In genomic region chr18:3816601-3817363, GRCh38 we compare ENCODE assay signal across 14 cellular contexts.
A peak's percentile ranks its signal among the peaks of the same experiment; 100 is the strongest.
DNase-seq lines count a peak whose midpoint lies in the region; ATAC-seq, FAIRE-seq and TF ChIP-seq lines count a peak whose summit lies in the region.
"Had no signal": no experiment of that assay in that cellular context is flagged by ENCODE, and none has a peak within 500 bp of the region (broad histone marks: within the 10 kb centered on the region; RNA-seq: fewer than 3 reads in every experiment).

No MANE protein-coding gene starts in this region.

- TF ChIP-seq POLR2A in A549 (IDR thresholded peaks at IDR 0.05; ENCODE audit: low read length) = no peak
- TF ChIP-seq POLR2A in testis (IDR thresholded peaks at IDR 0.05) = no peak

- CTCF ChIA-PET in A549 (lab: Yijun Ruan, JAX) (interaction anchor here (1.1 to 2.7 kb wide), 3 partner anchors 44 to 53 kb away, joined by 3 to 11 read pairs (median 4); no protein-coding TSS in a partner anchor), HEK293 (lab: Yijun Ruan, JAX) (interaction anchor here (0.6 to 1.0 kb wide), 3 partner anchors 83 to 182 kb away, joined by 3 to 4 read pairs (median 3); no protein-coding TSS in a partner anchor)
- CTCF ChIA-PET in activated CD8-positive, alpha-beta T cell treated with anti-CD3 and anti-CD28 coated beads for 36 hours (lab: Charles Lee) = interaction anchor here (1.2 kb wide), 1 partner anchor 45 kb away, joined by 4 read pairs; no protein-coding TSS in a partner anchor

- H3K4me1 ChIP-seq in A549 (peaks cover 44% of the 10 kb centered on the region), HEK293 (ENCODE audit: control insufficient read depth, insufficient read depth, low read length) (no peaks in the 10 kb centered on the region; the same call in 1 of the 2 replicates), BE2C (no peaks in the 10 kb centered on the region), testis (no peaks in the 10 kb centered on the region)
- H3K4me1 ChIP-seq: colonic mucosa, transverse colon had no signal

- POLR2A ChIA-PET in A549 (lab: Yijun Ruan, JAX) (interaction anchor here (1.1 kb wide), 2 partner anchors 22 to 150 kb away, joined by 3 read pairs; no protein-coding TSS in a partner anchor), HEK293 (lab: Yijun Ruan, JAX) (interaction anchor here (0.9 kb wide), 1 partner anchor 22 kb away, joined by 3 read pairs; no protein-coding TSS in a partner anchor)
- POLR2A ChIA-PET in activated CD8-positive, alpha-beta T cell treated with anti-CD3 and anti-CD28 coated beads for 36 hours (lab: Charles Lee) = no interaction called here

- peak; percentile 5 to 54; a peak in 4 of 5 replicates for TF ChIP-seq RAD21 in A549 (conservative IDR thresholded peaks at IDR 0.05 in 1 of 2, IDR thresholded peaks at IDR 0.05 in 1 of 2)

- no peaks in the 10 kb centered on the region for H3K9me3 ChIP-seq in A549
- no peaks in the 10 kb centered on the region for H3K9me3 ChIP-seq in HEK293 (ENCODE audit: control insufficient read depth, insufficient read depth, low read depth, low read length)
- H3K9me3 ChIP-seq in WERI-Rb-1 (ENCODE audit: severe bottlenecking) = no peaks in the 10 kb centered on the region
- H3K9me3 ChIP-seq in BE2C = no peaks in the 10 kb centered on the region
- H3K9me3 ChIP-seq in testis = no peaks in the 10 kb centered on the region
- H3K9me3 ChIP-seq: colonic mucosa, transverse colon had no signal

- H3K4me3 ChIP-seq in A549 (no peak overlapping the region), HEK293 (ENCODE audit: low read depth, low read length) (no peak overlapping the region), WERI-Rb-1 (ENCODE audit: low read depth, low read length) (no peak overlapping the region), BE2C (ENCODE audit: low read depth, low read length) (no peak overlapping the region), testis (no peak overlapping the region)
- H3K4me3 ChIP-seq: colonic mucosa, transverse colon had no signal

- H3K27me3 ChIP-seq in WERI-Rb-1 (ENCODE audit: insufficient read depth, low read depth, severe bottlenecking) (peaks cover 19% of the 10 kb centered on the region), BE2C (no peaks in the 10 kb centered on the region), testis (no peaks in the 10 kb centered on the region)
- H3K27me3 ChIP-seq: colonic mucosa, transverse colon had no signal

- H3K27ac ChIP-seq in A549 (peak overlapping the region; percentile 95 to 96), HEK293 (ENCODE audit: extremely low read depth, low read depth, low read length) (no peak overlapping the region), WERI-Rb-1 (no peak overlapping the region), testis (no peak overlapping the region)
- H3K27ac ChIP-seq: colonic mucosa, transverse colon had no signal

- no peaks in the 10 kb centered on the region for H3K4me1 Mint-ChIP-seq in activated CD8-positive, alpha-beta T cell treated with anti-CD3 and anti-CD28 coated beads for 36 hours (ENCODE audit: low read depth)
- H3K4me1 Mint-ChIP-seq: CD4-positive, alpha-beta memory T cell had no signal

- H3K27ac Mint-ChIP-seq in activated CD8-positive, alpha-beta T cell treated with anti-CD3 and anti-CD28 coated beads for 36 hours = no peak overlapping the region
- H3K27ac Mint-ChIP-seq: CD4-positive, alpha-beta memory T cell had no signal

- TF ChIP-seq CTCF in A549 (IDR thresholded peaks at IDR 0.05) (no peak), HEK293 (tag by site-specific recombination; IDR thresholded peaks at IDR 0.05) (no peak), WERI-Rb-1 (IDR thresholded peaks at IDR 0.05; ENCODE audit: low read depth, low read length) (no peak), BE2C (IDR thresholded peaks at IDR 0.05; ENCODE audit: low read depth, low read length) (no peak), testis (IDR thresholded peaks at IDR 0.05) (no peak)
- TF ChIP-seq CTCF in activated CD8-positive, alpha-beta T cell treated with anti-CD3 and anti-CD28 coated beads for 36 hours (IDR thresholded peaks at IDR 0.05) = no peak

- no peaks in the 10 kb centered on the region for H3K36me3 Mint-ChIP-seq in activated CD8-positive, alpha-beta T cell treated with anti-CD3 and anti-CD28 coated beads for 36 hours (ENCODE audit: low read depth)
- H3K36me3 Mint-ChIP-seq: CD4-positive, alpha-beta memory T cell had no signal

- DNase-seq in A549 (ENCODE audit: low read depth in 1 of 2, low spot score in 1 of 2) = peak; percentile 22 to 89
- DNase-seq in amniotic epithelial cell (ENCODE audit: low read depth) = peak; percentile 100
- DNase-seq in activated CD8-positive, alpha-beta T cell treated with anti-CD3 and anti-CD28 coated beads for 36 hours = no peak
- DNase-seq in WERI-Rb-1 = no peak
- no peak for DNase-seq in BE2C
- DNase-seq in testis = no peak
- DNase-seq: activated CD8-positive, alpha-beta memory T cell treated with anti-CD3 and anti-CD28 coated beads for 24 hours; CD4-positive, alpha-beta memory T cell; colonic mucosa; KG1; stimulated activated CD4-positive, alpha-beta T cell treated with anti-CD3 and anti-CD28 coated beads, Interleukin-4, amount 100 ng/mL, for 24 hours; transverse colon had no signal

- H3K27me3 Mint-ChIP-seq in activated CD8-positive, alpha-beta T cell treated with anti-CD3 and anti-CD28 coated beads for 36 hours = peaks cover 9% of the 10 kb centered on the region

- intact Hi-C loops in activated CD8-positive, alpha-beta T cell treated with anti-CD3 and anti-CD28 coated beads for 36 hours (cut with micrococcal nuclease) = no loop called here
- intact Hi-C loops in testis (cut with DNase I; ENCODE audit: low total_unique reads) = no loop called here

- H3K9me3 Mint-ChIP-seq in activated CD8-positive, alpha-beta T cell treated with anti-CD3 and anti-CD28 coated beads for 36 hours = no peaks in the 10 kb centered on the region

- FAIRE-seq in A549 (lab: Jason Lieb, UNC) (peak; percentile 49), islet of Langerhans (lab: Jason Lieb, UNC) (peak; percentile 45)

- peak; percentile 97 to 98 for TF ChIP-seq EP300 in A549 (IDR thresholded peaks at IDR 0.05)

- no peak overlapping the region for H3K4me3 Mint-ChIP-seq in activated CD8-positive, alpha-beta T cell treated with anti-CD3 and anti-CD28 coated beads for 36 hours
- H3K4me3 Mint-ChIP-seq: CD4-positive, alpha-beta memory T cell had no signal

- peak overlapping the region; percentile 73 for H3K4me2 ChIP-seq in A549

- WGBS in A549 (ENCODE audit: missing lambda C conversion rate) = 25% methylated on average over 3 of the region's 3 CpGs
- WGBS in testis, 2 donors = 59 to 66% methylated on average over 3 of the region's 3 CpGs

- ATAC-seq in A549 = peak; percentile 87 to 96
- ATAC-seq in activated CD8-positive, alpha-beta T cell treated with anti-CD3 and anti-CD28 coated beads for 36 hours = no peak

- H3K36me3 ChIP-seq in HEK293 (ENCODE audit: control insufficient read depth in 2 of 2, insufficient read depth in 1 of 2, low read length in 2 of 2) (no peaks in the 10 kb centered on the region; a peak in 1 of 3 replicates), WERI-Rb-1 (no peaks in the 10 kb centered on the region), BE2C (no peaks in the 10 kb centered on the region), testis (ENCODE audit: low read depth, missing control alignments) (no peaks in the 10 kb centered on the region)
- H3K36me3 ChIP-seq: colonic mucosa, transverse colon had no signal

TF ChIP-seq in A549, 52 proteins besides CTCF, POLR2A, EP300 and RAD21 (continues in another document):
- TF ChIP-seq ESRRA (IDR thresholded peaks at IDR 0.05; ENCODE audit: borderline replicate concordance, low read length) (no peak), EHF (CRISPR knock-in tag; IDR thresholded peaks at IDR 0.05) (peak; percentile 20; the same call in 1 of the 2 replicates), POLR2AphosphoS2 (conservative IDR thresholded peaks at IDR 0.05; ENCODE audit: low read length) (no peak), HOXB5 (CRISPR knock-in tag; IDR thresholded peaks at IDR 0.05) (peak; percentile 81), SMC3 (IDR thresholded peaks at IDR 0.05) (peak; percentile 50; the same call in 2 of the 3 replicates), CHD4 (IDR thresholded peaks at IDR 0.05; ENCODE audit: borderline replicate concordance) (no peak)
- TF ChIP-seq, protein P1, sequence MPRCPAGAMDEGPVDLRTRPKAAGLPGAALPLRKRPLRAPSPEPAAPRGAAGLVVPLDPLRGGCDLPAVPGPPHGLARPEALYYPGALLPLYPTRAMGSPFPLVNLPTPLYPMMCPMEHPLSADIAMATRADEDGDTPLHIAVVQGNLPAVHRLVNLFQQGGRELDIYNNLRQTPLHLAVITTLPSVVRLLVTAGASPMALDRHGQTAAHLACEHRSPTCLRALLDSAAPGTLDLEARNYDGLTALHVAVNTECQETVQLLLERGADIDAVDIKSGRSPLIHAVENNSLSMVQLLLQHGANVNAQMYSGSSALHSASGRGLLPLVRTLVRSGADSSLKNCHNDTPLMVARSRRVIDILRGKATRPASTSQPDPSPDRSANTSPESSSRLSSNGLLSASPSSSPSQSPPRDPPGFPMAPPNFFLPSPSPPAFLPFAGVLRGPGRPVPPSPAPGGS (IDR thresholded peaks at IDR 0.05) = peak; percentile 94

TF ChIP-seq in HEK293, 187 proteins besides CTCF, POLR2A, EP300 and RAD21 (continues in another document):
- TF ChIP-seq ZNF473 (tag by site-specific recombination; IDR thresholded peaks at IDR 0.05) (no peak), ZNF184 (tag by site-specific recombination; IDR thresholded peaks at IDR 0.05) (peak; percentile 66; the same call in 1 of the 2 replicates), REPIN1 (tag by site-specific recombination; IDR thresholded peaks at IDR 0.05; ENCODE audit: low read depth) (no peak), ZBTB21 (tag by site-specific recombination; IDR thresholded peaks at IDR 0.05) (peak; percentile 84), ZNF561 (tag by site-specific recombination; IDR thresholded peaks at IDR 0.05; ENCODE audit: borderline replicate concordance) (no peak), ZNF658 (tag by site-specific recombination; IDR thresholded peaks at IDR 0.05) (no peak), BCL11B (tag by site-specific recombination; IDR thresholded peaks at IDR 0.05; ENCODE audit: low read depth) (no peak), ZNF23 (tag by site-specific recombination; IDR thresholded peaks at IDR 0.05; ENCODE audit: borderline replicate concordance) (no peak), ZNF404 (tag by site-specific recombination; IDR thresholded peaks at IDR 0.05) (no peak), FEZF1 (tag by site-specific recombination; IDR thresholded peaks at IDR 0.05) (no peak), ZNF785 (tag by site-specific recombination; IDR thresholded peaks at IDR 0.05) (no peak), ZNF366 (tag by site-specific recombination; conservative IDR thresholded peaks at IDR 0.05) (peak; percentile 58)
- TF ChIP-seq, protein P2, sequence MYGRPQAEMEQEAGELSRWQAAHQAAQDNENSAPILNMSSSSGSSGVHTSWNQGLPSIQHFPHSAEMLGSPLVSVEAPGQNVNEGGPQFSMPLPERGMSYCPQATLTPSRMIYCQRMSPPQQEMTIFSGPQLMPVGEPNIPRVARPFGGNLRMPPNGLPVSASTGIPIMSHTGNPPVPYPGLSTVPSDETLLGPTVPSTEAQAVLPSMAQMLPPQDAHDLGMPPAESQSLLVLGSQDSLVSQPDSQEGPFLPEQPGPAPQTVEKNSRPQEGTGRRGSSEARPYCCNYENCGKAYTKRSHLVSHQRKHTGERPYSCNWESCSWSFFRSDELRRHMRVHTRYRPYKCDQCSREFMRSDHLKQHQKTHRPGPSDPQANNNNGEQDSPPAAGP (tag by site-specific recombination; IDR thresholded peaks at IDR 0.05) = no peak

Comparison
In these comparisons a context has a peak if more than half of its experiments do, and no peak if none do; other contexts are left out.
1. DNase-seq: peak in A549 (2 of 2) and amniotic epithelial cell (single experiment); none in activated CD8-positive, alpha-beta T cell treated with anti-CD3 and anti-CD28 coated beads for 36 hours (single experiment), WERI-Rb-1 (single experiment), BE2C (single experiment) and testis (single experiment).
2. H3K27ac ChIP-seq: peak in A549 (2 of 2); none in HEK293 (single experiment), WERI-Rb-1 (single experiment) and testis (0 of 2).
3. Of the 5 proteins assayed by ChIP-seq in both HEK293 and A549: peak only in HEK293: none; only in A549: HOXA7 and PBX3; in both: none; in neither: 3.